13 cellular contexts compared by ENCODE assay signal in the genomic region with DNA sequence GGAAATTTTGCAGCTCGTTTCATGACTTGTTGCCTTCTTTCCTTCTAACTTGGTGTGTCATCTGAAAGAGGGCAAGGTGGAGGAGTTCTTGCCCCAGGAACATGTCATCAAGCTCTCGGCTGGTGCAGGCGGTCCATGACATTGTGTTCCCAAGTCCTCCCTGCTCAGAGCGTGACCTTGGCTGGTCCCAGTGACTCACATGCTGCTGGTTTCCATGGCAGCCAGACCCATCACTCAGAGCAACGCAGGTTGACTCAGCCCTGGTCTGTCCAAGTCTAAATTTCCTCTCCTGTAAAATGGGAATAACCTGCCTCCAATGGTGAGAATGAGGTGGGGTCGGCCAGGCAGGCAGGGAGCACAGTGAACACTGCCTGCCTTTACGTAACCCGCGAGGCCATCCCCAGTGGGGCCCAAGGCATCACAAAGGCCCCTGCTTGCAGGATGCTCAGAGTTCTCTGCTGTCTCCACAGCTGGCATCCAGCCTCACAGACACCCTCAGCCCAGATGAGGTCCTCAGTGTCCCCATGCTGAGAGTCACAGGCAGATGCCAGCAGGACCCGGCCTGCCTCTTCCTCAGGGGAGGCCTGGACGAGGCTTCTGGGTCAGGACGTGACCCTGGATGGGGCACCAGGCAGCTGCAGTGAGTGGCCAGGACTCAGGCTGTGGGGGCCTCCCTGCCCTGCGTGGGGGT.
DNase-seq lines count a peak whose midpoint lies in the region; ATAC-seq and TF ChIP-seq lines count a peak whose summit lies in the region.
"Had no signal": no experiment of that assay in that cellular context is flagged by ENCODE, and none has a peak within 500 bp of the region (broad histone marks: within the 10 kb centered on the region; RNA-seq: fewer than 3 reads in every experiment).

No MANE protein-coding gene starts in this region.

- no peaks in the 10 kb centered on the region for H3F3A ChIP-seq in PC-3 (ENCODE audit: low read length, unreplicated experiment)

- POLR2A ChIA-PET in PC-3 (lab: Charles Lee; ENCODE audit: unreplicated experiment), result no interaction called here

- no peak overlapping the region for H2AK5ac ChIP-seq in mesendoderm (ENCODE audit: low read length)

- H3K18ac ChIP-seq in mesendoderm (ENCODE audit: low read length), result no peak overlapping the region

- H3K9ac ChIP-seq in BLaER1 (no peak overlapping the region), PC-3 (ENCODE audit: low read length) (no peak overlapping the region), mesendoderm (ENCODE audit: low read length) (no peak overlapping the region)

- H2BK15ac ChIP-seq in mesendoderm (replicated peaks; ENCODE audit: low read depth), result no peak overlapping the region

- CTCF ChIA-PET in PC-3 (lab: Charles Lee), result interaction anchor here (0.6 kb wide), 1 partner anchor 374 kb away, joined by 4 read pairs; no protein-coding TSS in a partner anchor

- H3K4me2 ChIP-seq in BLaER1, result peak overlapping the region; percentile 81
- H3K4me2 ChIP-seq in PC-3 (ENCODE audit: low read length), result no peak overlapping the region
- no peak overlapping the region for H3K4me2 ChIP-seq in mesendoderm (ENCODE audit: low read length)

- H3K4me1 Mint-ChIP-seq in nephron progenitor cell, result peaks cover 20% of the 10 kb centered on the region

- no peak overlapping the region for H3K56ac ChIP-seq in mesendoderm (ENCODE audit: low read length)

- BruUV-seq in PC-3 (replicated peaks; lab: Mats Ljungman, UMichigan), result no TSS peak

- no peaks in the 10 kb centered on the region for H3K36me3 ChIP-seq in BLaER1
- H3K36me3 ChIP-seq in PC-3 (ENCODE audit: low read depth, low read length), result no peaks in the 10 kb centered on the region
- H3K36me3 ChIP-seq in mesendoderm (ENCODE audit: control insufficient read depth, insufficient read depth, low read length), result no peaks in the 10 kb centered on the region
- H3K36me3 ChIP-seq: stomach had no signal

- no peaks in the 10 kb centered on the region for H3K9me2 ChIP-seq in PC-3 (replicated peaks; ENCODE audit: low read length)

- H3K23ac ChIP-seq in mesendoderm (ENCODE audit: low read length), result no peak overlapping the region

- intact Hi-C loops in PC-3 (cut with micrococcal nuclease), result no loop called here

- peak; percentile 81 for ATAC-seq in PC-3
- peak; percentile 45 for ATAC-seq in esophagus mucosa
- ATAC-seq: CD8-positive, alpha-beta T cell had no signal

- H3K9me3 Mint-ChIP-seq in nephron progenitor cell, result no peaks in the 10 kb centered on the region
- H3K9me3 Mint-ChIP-seq: activated naive CD8-positive, alpha-beta T cell treated with anti-CD3 and anti-CD28 coated beads for 36 hours; CD8-positive, alpha-beta T cell had no signal

- no peak overlapping the region for H4K8ac ChIP-seq in mesendoderm (ENCODE audit: low read depth, low read length)

- no peak for TF ChIP-seq CTCF in PC-3 (conservative IDR thresholded peaks at IDR 0.05; ENCODE audit: low read depth, low read length)
- no peak for TF ChIP-seq CTCF in nephron progenitor cell (IDR thresholded peaks at IDR 0.05)

- H3K4me3 Mint-ChIP-seq in nephron progenitor cell, result no peak overlapping the region
- H3K4me3 Mint-ChIP-seq: activated naive CD8-positive, alpha-beta T cell treated with anti-CD3 and anti-CD28 coated beads for 36 hours; CD8-positive, alpha-beta T cell had no signal

- H3K9me3 ChIP-seq in BLaER1 (no peaks in the 10 kb centered on the region), PC-3 (ENCODE audit: low read length) (no peaks in the 10 kb centered on the region)
- H3K9me3 ChIP-seq: stomach had no signal

- peaks cover 55% of the 10 kb centered on the region for H3K4me1 ChIP-seq in BLaER1
- H3K4me1 ChIP-seq in PC-3 (ENCODE audit: insufficient read depth, low read length), result peaks cover 16% of the 10 kb centered on the region
- H3K4me1 ChIP-seq in mesendoderm (ENCODE audit: control insufficient read depth, low read depth, low read length), result no peaks in the 10 kb centered on the region
- H3K4me1 ChIP-seq: stomach had no signal

- no peak overlapping the region for H2AFZ ChIP-seq in PC-3 (ENCODE audit: low read length)

- H3K4me3 ChIP-seq in BLaER1 (no peak overlapping the region), PC-3 (ENCODE audit: low read length) (no peak overlapping the region), mesendoderm (ENCODE audit: low read length) (no peak overlapping the region)
- H3K4me3 ChIP-seq: stomach had no signal

- no peak overlapping the region for H3K27ac Mint-ChIP-seq in nephron progenitor cell
- H3K27ac Mint-ChIP-seq: activated naive CD8-positive, alpha-beta T cell treated with anti-CD3 and anti-CD28 coated beads for 36 hours; CD8-positive, alpha-beta T cell had no signal

- no peaks in the 10 kb centered on the region for H3K79me2 ChIP-seq in PC-3 (ENCODE audit: low read length)
- no peaks in the 10 kb centered on the region for H3K79me2 ChIP-seq in mesendoderm (ENCODE audit: control insufficient read depth, insufficient read depth, low read length)

- H2BK120ac ChIP-seq in mesendoderm (ENCODE audit: low read depth, low read length), result no peak overlapping the region

- no peak overlapping the region for H3K4ac ChIP-seq in mesendoderm (ENCODE audit: low read depth, low read length)

- no peaks in the 10 kb centered on the region for H3K36me3 Mint-ChIP-seq in nephron progenitor cell (ENCODE audit: low read depth)
- H3K36me3 Mint-ChIP-seq: activated naive CD8-positive, alpha-beta T cell treated with anti-CD3 and anti-CD28 coated beads for 36 hours; CD8-positive, alpha-beta T cell had no signal

- WGBS in mesendoderm (ENCODE audit: extremely low coverage, insufficient coverage, low lambda C conversion rate), result no CpG with 5 or more reads among the region's 13 CpGs

- H3K27ac ChIP-seq in BLaER1 (peak overlapping the region; percentile 30; the same call in 1 of the 2 replicates), PC-3 (ENCODE audit: low read length) (no peak overlapping the region), mesendoderm (ENCODE audit: low read depth, low read length) (no peak overlapping the region)
- H3K27ac ChIP-seq: stomach had no signal

- peaks cover 14% of the 10 kb centered on the region for H3K27me3 Mint-ChIP-seq in nephron progenitor cell (ENCODE audit: low read depth, poor library complexity)
- H3K27me3 Mint-ChIP-seq: activated naive CD8-positive, alpha-beta T cell treated with anti-CD3 and anti-CD28 coated beads for 36 hours had no signal

- H3K79me1 ChIP-seq in mesendoderm (ENCODE audit: low read length), result no peaks in the 10 kb centered on the region

- H3K27me3 ChIP-seq in BLaER1 (no peaks in the 10 kb centered on the region), PC-3 (ENCODE audit: low read length) (no peaks in the 10 kb centered on the region), mesendoderm (ENCODE audit: insufficient read depth, low read length, poor library complexity) (no peaks in the 10 kb centered on the region)

- H4K20me1 ChIP-seq in BLaER1 (peaks cover 43% of the 10 kb centered on the region; the same call in 1 of the 2 replicates), PC-3 (ENCODE audit: low read length) (no peaks in the 10 kb centered on the region)

- no peak overlapping the region for H4K5ac ChIP-seq in mesendoderm (ENCODE audit: low read length)

- no peak overlapping the region for H2BK5ac ChIP-seq in mesendoderm (ENCODE audit: low read length)

- DNase-seq in PC-3, result peak; percentile 59
- DNase-seq in mesendoderm, result peak; percentile 57
- no peak for DNase-seq in stimulated activated CD4-positive, alpha-beta T cell treated with anti-CD3 and anti-CD28 coated beads, Interleukin-2, amount 100 ng/mL, for 48 hours
- no peak for DNase-seq in nephron progenitor cell
- no peak for DNase-seq in amniotic stem cell (lab: John Stamatoyannopoulos, UW)
- DNase-seq in SIG-M5 treated with dmso at 0.1 percent for 504 hours (lab: John Stamatoyannopoulos, UW; ENCODE audit: unreplicated experiment), result no peak
- DNase-seq: activated CD8-positive, alpha-beta memory T cell treated with anti-CD3 and anti-CD28 coated beads for 24 hours; activated naive CD8-positive, alpha-beta T cell treated with anti-CD3 and anti-CD28 coated beads for 36 hours; CD8-positive, alpha-beta T cell; NCI-H69; stomach had no signal

Comparison
In these comparisons a context has a peak if more than half of its experiments do, and no peak if none do; other contexts are left out.
1. DNase-seq: peak in PC-3 (single experiment) and mesendoderm (single experiment); none in stimulated activated CD4-positive, alpha-beta T cell treated with anti-CD3 and anti-CD28 coated beads, Interleukin-2, amount 100 ng/mL, for 48 hours (0 of 2), nephron progenitor cell (single experiment), amniotic stem cell (single experiment) and SIG-M5 treated with dmso at 0.1 percent for 504 hours (single experiment).